In genomic region chr2:240021488-240022104, GRCh38 we compare ENCODE assay signal across 8 cellular contexts. TPM values are rescaled to one million over a fixed set of nuclear protein-coding genes. Genes with fewer than 3 reads are reported as not detected.
DNase-seq lines count a peak whose midpoint lies in the region; ATAC-seq and TF ChIP-seq lines count a peak whose summit lies in the region.

No MANE protein-coding gene starts in this region.

- DNase-seq in DMS53 (lab: John Stamatoyannopoulos, UW) (peak; percentile 88), KG1 (lab: John Stamatoyannopoulos, UW) (peak; percentile 10), SK-N-SH (peak; percentile 85), left ventricle myocardium superior (peak; percentile 76), smooth muscle cell (lab: John Stamatoyannopoulos, UW; ENCODE audit: unreplicated experiment) (no peak)
- peak; percentile 26 for DNase-seq in activated naive CD8-positive, alpha-beta T cell treated with anti-CD3 and anti-CD28 coated beads, Interleukin-2, amount 50 U/mL, for 16 hours (ENCODE audit: low read depth, low spot score)

- H3K27ac ChIP-seq in SK-N-SH (ENCODE audit: low read depth in 2 of 2, low read length in 1 of 2) = no peak overlapping the region
- H3K27ac ChIP-seq in smooth muscle cell (ENCODE audit: low read depth) = no peak overlapping the region

- H2AFZ ChIP-seq in SK-N-SH (ENCODE audit: low read depth) (no peak overlapping the region), smooth muscle cell (ENCODE audit: low read depth) (no peak overlapping the region)

- H3K9me2 ChIP-seq in SK-N-SH = no peaks in the 10 kb centered on the region

- CTCF ChIA-PET in SK-N-SH (lab: Yijun Ruan, JAX) = interaction anchor here (0.5 to 3.1 kb wide), 34 partner anchors 9 to 886 kb away, joined by 3 to 31 read pairs (median 4); partner anchors contain the start of gene OTOS

- no peak overlapping the region for H3K4me2 ChIP-seq in SK-N-SH
- H3K4me2 ChIP-seq in smooth muscle cell = no peak overlapping the region

- no peaks in the 10 kb centered on the region for H3K9me3 ChIP-seq in SK-N-SH
- H3K9me3 ChIP-seq in smooth muscle cell (replicated peaks; ENCODE audit: low read depth) = no peaks in the 10 kb centered on the region

- H4K20me1 ChIP-seq in SK-N-SH (ENCODE audit: insufficient read depth) (peaks cover 9% of the 10 kb centered on the region; the same call in 1 of the 2 replicates), smooth muscle cell (ENCODE audit: low read depth) (peaks cover 34% of the 10 kb centered on the region)

- H3K27me3 ChIP-seq in SK-N-SH (ENCODE audit: insufficient read depth) = no peaks in the 10 kb centered on the region
- no peaks in the 10 kb centered on the region for H3K27me3 ChIP-seq in smooth muscle cell (ENCODE audit: low read depth)

- intact Hi-C loops in left ventricle myocardium superior (cut with micrococcal nuclease) = no loop called here

- peaks cover 21 to 42% of the 10 kb centered on the region in 2 experiments for H3K36me3 ChIP-seq in SK-N-SH (replicated peaks in 1 of 2; ENCODE audit: control insufficient read depth in 1 of 2, insufficient read depth in 2 of 2, low read length in 1 of 2)
- H3K36me3 ChIP-seq in smooth muscle cell (ENCODE audit: low read depth) = peaks cover 14% of the 10 kb centered on the region

- H3F3A ChIP-seq in SK-N-SH (replicated peaks; ENCODE audit: insufficient read depth) = peaks cover 3% of the 10 kb centered on the region
- H3F3A ChIP-seq in smooth muscle cell (ENCODE audit: low read depth) = no peaks in the 10 kb centered on the region

- no peak overlapping the region for H3K9ac ChIP-seq in SK-N-SH
- H3K9ac ChIP-seq in smooth muscle cell (ENCODE audit: low read depth) = no peak overlapping the region

- POLR2A ChIA-PET in SK-N-SH (lab: Yijun Ruan, JAX) = interaction anchor here (1.3 kb wide), 1 partner anchor 8 kb away, joined by 3 read pairs; no protein-coding TSS in a partner anchor

- TF ChIP-seq RAD21 in SK-N-SH (IDR thresholded peaks at IDR 0.05; ENCODE audit: low read length) = peak; percentile 57

- H3K79me2 ChIP-seq in SK-N-SH (ENCODE audit: insufficient read depth) (peaks cover 52% of the 10 kb centered on the region), smooth muscle cell (ENCODE audit: low read depth) (peaks cover 42% of the 10 kb centered on the region)

- ATAC-seq in left ventricle myocardium superior (peak; percentile 13), HG02571 (IDR thresholded peaks at IDR 0.05; ENCODE audit: unreplicated experiment) (no peak), HG02840 (IDR thresholded peaks at IDR 0.05; ENCODE audit: low FRiP score, unreplicated experiment) (no peak)

- no peak overlapping the region; a peak in 1 of 4 replicates for H3K4me3 ChIP-seq in SK-N-SH (ENCODE audit: low read depth in 2 of 2, low read length in 1 of 2)
- H3K4me3 ChIP-seq in smooth muscle cell = no peak overlapping the region

- 49% methylated on average over 8 of the region's 9 CpGs for WGBS in SK-N-SH (ENCODE audit: low lambda C conversion rate)
- WGBS in smooth muscle cell (ENCODE audit: low lambda C conversion rate) = 61% methylated on average over 9 of the region's 9 CpGs

- no peak for TF ChIP-seq EP300 in SK-N-SH (IDR thresholded peaks at IDR 0.05; ENCODE audit: borderline replicate concordance in 1 of 2, low read depth in 1 of 2, low read length in 1 of 2)

- peak; percentile 83 for TF ChIP-seq CTCF in SK-N-SH (IDR thresholded peaks at IDR 0.05)
- TF ChIP-seq CTCF in smooth muscle cell (IDR thresholded peaks at IDR 0.05; ENCODE audit: borderline replicate concordance, insufficient read depth, poor library complexity, severe bottlenecking) = peak; percentile 72

- H3K4me1 ChIP-seq in SK-N-SH (ENCODE audit: control insufficient read depth in 1 of 2, insufficient read depth in 2 of 2, low read depth in 1 of 2, low read length in 1 of 2) (peaks cover 6 to 10% of the 10 kb centered on the region in 2 experiments; a peak in 3 of 4 replicates), smooth muscle cell (ENCODE audit: low read depth) (peaks cover 14% of the 10 kb centered on the region)

TF ChIP-seq in SK-N-SH, 30 proteins besides CTCF, POLR2A, EP300 and RAD21:
- no peak for TF ChIP-seq FOSL2 (IDR thresholded peaks at IDR 0.05; ENCODE audit: borderline replicate concordance, low read depth)
- TF ChIP-seq SMC3 (IDR thresholded peaks at IDR 0.05; ENCODE audit: low read depth, low read length) = peak; percentile 33; the same call in 1 of the 2 replicates
- TF ChIP-seq SIN3A (IDR thresholded peaks at IDR 0.05; ENCODE audit: borderline replicate concordance, low read depth, low read length) = no peak

RNA-seq across cellular contexts. Expression of gene NDUFA10, which starts 3.5 kb away (rescaled TPM):
- polyA plus RNA-seq in SK-N-SH (2012; rRNA removed) = 117 and 134 TPM in 2 replicates
- 104 and 133 TPM in 2 replicates for polyA plus RNA-seq in SK-N-SH (2012; cell fraction: cytosol; rRNA removed)
- polyA plus RNA-seq in SK-N-SH (2012; cell fraction: nucleus; rRNA removed) = 153 and 170 TPM in 2 replicates
- total RNA-seq in left ventricle myocardium superior = 431 TPM
- total RNA-seq in smooth muscle cell = 82.3 and 98.3 TPM in 2 replicates
- polyA plus RNA-seq in smooth muscle cell = 114 and 120 TPM in 2 replicates

RNA-seq across cellular contexts. Expression of gene OR6B2, which starts 8.6 kb away (rescaled TPM):
- not detected in 2 replicates for polyA plus RNA-seq in SK-N-SH (2012; rRNA removed)
- polyA plus RNA-seq in SK-N-SH (2012; cell fraction: cytosol; rRNA removed) = not detected in 2 replicates
- not detected in 2 replicates for polyA plus RNA-seq in SK-N-SH (2012; cell fraction: nucleus; rRNA removed)
- not detected for total RNA-seq in left ventricle myocardium superior
- total RNA-seq in smooth muscle cell = not detected in 2 replicates
- polyA plus RNA-seq in smooth muscle cell = not detected in 2 replicates

RNA-seq across cellular contexts. Expression of gene OR6B3, which starts 31.7 kb away (rescaled TPM):
- polyA plus RNA-seq in SK-N-SH (2012; rRNA removed) = not detected in 2 replicates
- not detected in 2 replicates for polyA plus RNA-seq in SK-N-SH (2012; cell fraction: cytosol; rRNA removed)
- not detected in 2 replicates for polyA plus RNA-seq in SK-N-SH (2012; cell fraction: nucleus; rRNA removed)
- total RNA-seq in left ventricle myocardium superior = not detected
- not detected in 2 replicates for total RNA-seq in smooth muscle cell
- not detected in 2 replicates for polyA plus RNA-seq in smooth muscle cell
